In the genomic region with DNA sequence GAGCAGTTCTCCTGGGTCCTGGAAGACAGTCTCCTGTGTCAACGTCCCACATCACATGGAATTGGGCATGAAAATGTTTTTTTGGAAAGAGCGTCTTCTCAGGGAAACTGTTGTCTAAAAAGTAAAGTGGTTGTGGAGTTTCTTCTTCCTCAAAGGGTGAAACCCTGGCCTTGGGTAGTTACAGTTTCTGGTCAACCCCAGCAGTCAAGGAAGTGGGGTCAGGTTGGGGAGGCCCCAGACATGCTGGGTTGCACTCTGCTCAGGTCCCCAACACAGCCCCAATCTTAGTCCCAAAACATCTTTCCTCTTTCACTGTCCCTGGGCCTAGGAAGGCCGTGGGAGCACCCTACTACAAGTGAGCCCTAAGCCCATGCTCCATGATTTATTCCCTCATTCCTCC, we compare ENCODE assay signal across 14 cellular contexts. TPM values are rescaled to one million over a fixed set of nuclear protein-coding genes. Genes with fewer than 3 reads are reported as not detected.
DNase-seq lines count a peak whose midpoint lies in the region; ATAC-seq, FAIRE-seq and TF ChIP-seq lines count a peak whose summit lies in the region.
"Had no signal": no experiment of that assay in that cellular context is flagged by ENCODE, and none has a peak within 500 bp of the region (broad histone marks: within the 10 kb centered on the region; RNA-seq: fewer than 3 reads in every experiment).

No MANE protein-coding gene starts in this region.

- H3K79me2 ChIP-seq in OCI-LY3 (ENCODE audit: low read length), result peaks cover 40% of the 10 kb centered on the region

- H3K9me3 Mint-ChIP-seq in naive thymus-derived CD4-positive, alpha-beta T cell, result no peaks in the 10 kb centered on the region

- H3K4me1 Mint-ChIP-seq in naive thymus-derived CD4-positive, alpha-beta T cell, result peaks cover 26 to 54% (median 42%) of the 10 kb centered on the region in 7 donors

- no peak for DNase-seq in naive thymus-derived CD4-positive, alpha-beta T cell
- DNase-seq in NK-92 treated with Interleukin-12 subunit alpha and Interleukin-12 subunit beta, amount 100 ng/mL, for 24 hours (lab: John Stamatoyannopoulos, UW), result no peak
- DNase-seq in kidney (no peak), HAP-1 (ENCODE audit: low spot score in 2 of 2) (no peak)
- DNase-seq: esophagus squamous epithelium, kidney glomerular epithelial cell, T1000 had no signal

- in situ Hi-C loops in HAP-1 (cut with MboI; ENCODE audit: low sequenced_read_pairs), result loop anchor here (5.0 kb wide), 1 partner anchor 71 kb away; no protein-coding TSS in a partner anchor

- no peak for FAIRE-seq in kidney (lab: Jason Lieb, UNC)
- FAIRE-seq: G401.6 had no signal

- H3K9me3 ChIP-seq in OCI-LY3 (ENCODE audit: insufficient read depth, low read length) (no peaks in the 10 kb centered on the region), kidney (ENCODE audit: control insufficient read depth in 1 of 2, low read length in 2 of 2) (no peaks in the 10 kb centered on the region), HAP-1 (no peaks in the 10 kb centered on the region)
- no peaks in the 10 kb centered on the region for H3K9me3 ChIP-seq in naive thymus-derived CD4-positive, alpha-beta T cell (ENCODE audit: control insufficient read depth in 2 of 3, low read length in 3 of 3)
- H3K9me3 ChIP-seq: esophagus squamous epithelium had no signal

- H3K9ac ChIP-seq in OCI-LY3 (ENCODE audit: low read length) (peak overlapping the region; percentile 72), kidney (ENCODE audit: low read length in 2 of 2) (no peak overlapping the region)

- no peak overlapping the region for H2AFZ ChIP-seq in OCI-LY3 (ENCODE audit: low read depth, low read length)

- peak overlapping the region; percentile 96 for H3K4me2 ChIP-seq in OCI-LY3 (ENCODE audit: low read length)

- POLR2A ChIA-PET in naive thymus-derived CD4-positive, alpha-beta T cell (lab: Charles Lee), result interaction anchor here (1.3 to 3.7 kb wide), 4 partner anchors 10 to 43 kb away, joined by 3 to 33 read pairs (median 6); a partner anchor contains a TSS

- H3K4me3 Mint-ChIP-seq in naive thymus-derived CD4-positive, alpha-beta T cell, result peak overlapping the region; percentile 87 to 99 (median 94)

- CTCF ChIA-PET in naive thymus-derived CD4-positive, alpha-beta T cell (lab: Charles Lee), result interaction anchor here (0.6 to 5.2 kb wide), 6 partner anchors 10 to 72 kb away, joined by 3 to 50 read pairs (median 6); a partner anchor contains a TSS

- H3K4me3 ChIP-seq in OCI-LY3 (ENCODE audit: low read length) (peak overlapping the region; percentile 84), kidney (ENCODE audit: low read length in 2 of 2) (no peak overlapping the region), HAP-1 (no peak overlapping the region)
- H3K4me3 ChIP-seq in naive thymus-derived CD4-positive, alpha-beta T cell (ENCODE audit: low read length), result no peak overlapping the region

- peak overlapping the region; percentile 55 to 96 (median 90) for H3K27ac Mint-ChIP-seq in naive thymus-derived CD4-positive, alpha-beta T cell

- peaks cover 9% of the 10 kb centered on the region for H4K20me1 ChIP-seq in OCI-LY3 (ENCODE audit: insufficient read depth, low read length)

- H3K36me3 ChIP-seq in OCI-LY3 (replicated peaks; ENCODE audit: low read depth, low read length) (peaks cover 36% of the 10 kb centered on the region), kidney (ENCODE audit: control insufficient read depth in 1 of 2, insufficient read depth in 2 of 2, low read length in 2 of 2) (no peaks in the 10 kb centered on the region), HAP-1 (replicated peaks) (no peaks in the 10 kb centered on the region)
- H3K36me3 ChIP-seq in naive thymus-derived CD4-positive, alpha-beta T cell (ENCODE audit: control insufficient read depth in 2 of 3, insufficient read depth in 3 of 3, low read length in 3 of 3), result peaks cover 0 to 4% (median 0%) of the 10 kb centered on the region in 3 experiments

- peaks cover 15 to 26% (median 21%) of the 10 kb centered on the region in 5 donors for H3K27me3 Mint-ChIP-seq in naive thymus-derived CD4-positive, alpha-beta T cell

- TF ChIP-seq CTCF in OCI-LY3 (IDR thresholded peaks at IDR 0.05; ENCODE audit: low read depth, low read length) (no peak), kidney (IDR thresholded peaks at IDR 0.05; ENCODE audit: borderline replicate concordance, extremely low read depth, insufficient read depth) (no peak)

- peaks cover 64% of the 10 kb centered on the region for H3K4me1 ChIP-seq in OCI-LY3 (ENCODE audit: low read length)
- H3K4me1 ChIP-seq in naive thymus-derived CD4-positive, alpha-beta T cell (ENCODE audit: control insufficient read depth in 2 of 2, insufficient read depth in 2 of 2, low read length in 2 of 2), result peaks cover 30% of the 10 kb centered on the region in 2 donors
- H3K4me1 ChIP-seq in kidney (ENCODE audit: control insufficient read depth in 1 of 2, insufficient read depth in 1 of 2, low read depth in 1 of 2, low read length in 2 of 2), result peaks cover 22 to 29% of the 10 kb centered on the region in 2 donors
- peaks cover 11% of the 10 kb centered on the region for H3K4me1 ChIP-seq in HAP-1

- peaks cover 0 to 15% (median 0%) of the 10 kb centered on the region in 5 donors for H3K36me3 Mint-ChIP-seq in naive thymus-derived CD4-positive, alpha-beta T cell

- H3K27ac ChIP-seq in OCI-LY3 (ENCODE audit: low read length) (peak overlapping the region; percentile 94), kidney (ENCODE audit: low read depth in 2 of 2, low read length in 2 of 2) (no peak overlapping the region)
- peak overlapping the region; percentile 97 for H3K27ac ChIP-seq in naive thymus-derived CD4-positive, alpha-beta T cell (ENCODE audit: low read depth, low read length)

- intact Hi-C loops in naive thymus-derived CD4-positive, alpha-beta T cell (cut with micrococcal nuclease), result no loop called here
- intact Hi-C loops in kidney (cut with DNase I), result no loop called here

- H3K27me3 ChIP-seq in OCI-LY3 (ENCODE audit: low read depth, low read length) (peaks cover 5% of the 10 kb centered on the region), HAP-1 (ENCODE audit: low read depth) (peaks cover 7% of the 10 kb centered on the region)
- H3K27me3 ChIP-seq in naive thymus-derived CD4-positive, alpha-beta T cell (ENCODE audit: control insufficient read depth in 2 of 2, insufficient read depth in 2 of 2, low read length in 2 of 2), result peaks cover 0 to 10% of the 10 kb centered on the region in 2 donors

- ATAC-seq in GM18511 (IDR thresholded peaks at IDR 0.05; ENCODE audit: unreplicated experiment), result peak; percentile 35
- peak; percentile 35 for ATAC-seq in GM21447 (IDR thresholded peaks at IDR 0.05; ENCODE audit: unreplicated experiment)
- ATAC-seq in naive thymus-derived CD4-positive, alpha-beta T cell, result no peak
- ATAC-seq in HG03354 (IDR thresholded peaks at IDR 0.05; ENCODE audit: poor library complexity, severe bottlenecking, unreplicated experiment), result no peak

RNA-seq across cellular contexts. Expression of a gene that starts 1.0 kb away (rescaled TPM):
- total RNA-seq in naive thymus-derived CD4-positive, alpha-beta T cell, result 10 to 100 TPM in 4 of 5 experiments, 1 to 10 TPM in 1; 8.3 to 53.4 (median 29.4) TPM
- polyA plus RNA-seq in naive thymus-derived CD4-positive, alpha-beta T cell, result 1 to 10 TPM; 2.3 to 4.9 TPM
- total RNA-seq in kidney, result 19.0 TPM
- 12.6 TPM for polyA plus RNA-seq in kidney (ENCODE audit: insufficient read depth, low read depth, low replicate concordance)

RNA-seq across cellular contexts. Expression of a gene that starts 3.9 kb away (rescaled TPM):
- not detected for total RNA-seq in naive thymus-derived CD4-positive, alpha-beta T cell
- polyA plus RNA-seq in naive thymus-derived CD4-positive, alpha-beta T cell, result under 1 TPM in 1 of 2 donors, not detected in 1; 0.22 TPM
- not detected for total RNA-seq in kidney
- not detected for polyA plus RNA-seq in kidney (ENCODE audit: insufficient read depth, low read depth, low replicate concordance)
- total RNA-seq: esophagus squamous epithelium, LHCN-M2, renal cortical epithelial cell had no signal

RNA-seq across cellular contexts. Expression of a gene that starts 9.0 kb away (rescaled TPM):
- total RNA-seq in naive thymus-derived CD4-positive, alpha-beta T cell, result 10 to 100 TPM in 4 of 5 experiments, 1 to 10 TPM in 1; 10.0 to 32.1 (median 17.6) TPM
- polyA plus RNA-seq in naive thymus-derived CD4-positive, alpha-beta T cell, result 10 to 100 TPM; 24.5 to 41.7 TPM
- 45.1 TPM for total RNA-seq in kidney
- polyA plus RNA-seq in kidney (ENCODE audit: insufficient read depth, low read depth, low replicate concordance), result 49.5 TPM

RNA-seq across cellular contexts. Expression of a gene that starts 19.4 kb away (rescaled TPM):
- total RNA-seq in naive thymus-derived CD4-positive, alpha-beta T cell, result 100 to 1,000 TPM; 345 to 750 (median 366) TPM
- polyA plus RNA-seq in naive thymus-derived CD4-positive, alpha-beta T cell, result 100 to 1,000 TPM; 422 to 558 TPM
- total RNA-seq in kidney, result 551 TPM
- polyA plus RNA-seq in kidney (ENCODE audit: insufficient read depth, low read depth, low replicate concordance), result 499 TPM

RNA-seq across cellular contexts. Expression of a gene that starts 43.0 kb away (rescaled TPM):
- total RNA-seq in naive thymus-derived CD4-positive, alpha-beta T cell, result 10 to 100 TPM in 1 of 5 experiments, 1 to 10 TPM in 2, under 1 TPM in 2; 0.84 to 41.1 (median 1.8) TPM
- 1 to 10 TPM in 1 of 2 donors, under 1 TPM in 1; 0.95 to 2.0 TPM for polyA plus RNA-seq in naive thymus-derived CD4-positive, alpha-beta T cell
- 74.6 TPM for total RNA-seq in kidney
- polyA plus RNA-seq in kidney (ENCODE audit: insufficient read depth, low read depth, low replicate concordance), result 50.1 TPM

Comparison
In these comparisons a context has a peak if more than half of its experiments do, and no peak if none do; other contexts are left out.
1. ATAC-seq: peak in GM18511 (single experiment) and GM21447 (single experiment); none in naive thymus-derived CD4-positive, alpha-beta T cell (single experiment) and HG03354 (single experiment).
2. H3K27ac ChIP-seq: peak in OCI-LY3 (single experiment) and naive thymus-derived CD4-positive, alpha-beta T cell (single experiment); none in kidney (0 of 2).